In genomic region chr15:50880221-50880620, GRCh38 we compare ENCODE assay signal across 10 cellular contexts. TPM values are rescaled to one million over a fixed set of nuclear protein-coding genes. Genes with fewer than 3 reads are reported as not detected.
A peak's percentile ranks its signal among the peaks of the same experiment; 100 is the strongest.
DNase-seq lines count a peak whose midpoint lies in the region; ATAC-seq and TF ChIP-seq lines count a peak whose summit lies in the region.
"Had no signal": no experiment of that assay in that cellular context is flagged by ENCODE, and none has a peak within 500 bp of the region (broad histone marks: within the 10 kb centered on the region; RNA-seq: fewer than 3 reads in every experiment).

No MANE protein-coding gene starts in this region.

- no peaks in the 10 kb centered on the region for H3K27me3 Mint-ChIP-seq in CD4-positive, alpha-beta memory T cell
- H3K27me3 Mint-ChIP-seq in activated naive CD8-positive, alpha-beta T cell treated with anti-CD3 and anti-CD28 coated beads, Interleukin-2, amount 10 ng/mL, durations not matched to agents 7 days and 5 days, result no peaks in the 10 kb centered on the region
- no peaks in the 10 kb centered on the region for H3K27me3 Mint-ChIP-seq in naive thymus-derived CD8-positive, alpha-beta T cell
- peaks cover 2% of the 10 kb centered on the region for H3K27me3 Mint-ChIP-seq in neural progenitor cell (ENCODE audit: insufficient read depth, low read depth)

- TF ChIP-seq POLR2A in IMR-90 (IDR thresholded peaks at IDR 0.05; ENCODE audit: low read depth, low read length) (no peak), upper lobe of left lung (IDR thresholded peaks at IDR 0.05) (no peak)

- in situ Hi-C loops in IMR-90 (cut with MboI; ENCODE audit: low sequenced_read_pairs), result no loop called here

- H3K4ac ChIP-seq in IMR-90 (ENCODE audit: low read depth, low read length), result peak overlapping the region; percentile 87; the same call in 1 of the 2 replicates

- no peak overlapping the region for H2AFZ ChIP-seq in IMR-90 (replicated peaks; ENCODE audit: low read length, poor library complexity)
- no peak overlapping the region for H2AFZ ChIP-seq in neural progenitor cell (replicated peaks)

- H3K9me3 ChIP-seq in CD4-positive, alpha-beta memory T cell (ENCODE audit: control insufficient read depth in 1 of 2, low read length in 2 of 2), result no peaks in the 10 kb centered on the region
- no peaks in the 10 kb centered on the region for H3K9me3 ChIP-seq in IMR-90 (ENCODE audit: control insufficient read depth, insufficient read depth, low read length)
- H3K9me3 ChIP-seq in neural progenitor cell (ENCODE audit: low read depth), result no peaks in the 10 kb centered on the region
- H3K9me3 ChIP-seq in upper lobe of left lung, result no peaks in the 10 kb centered on the region

- H3K79me1 ChIP-seq in IMR-90 (ENCODE audit: low read depth in 1 of 2, low read length in 2 of 2), result no peaks in the 10 kb centered on the region

- H3K9me1 ChIP-seq in IMR-90 (ENCODE audit: insufficient read depth, low read length), result peaks cover 15% of the 10 kb centered on the region; the same call in 1 of the 2 replicates

- H3K18ac ChIP-seq in IMR-90 (ENCODE audit: low read depth, low read length), result peak overlapping the region; percentile 94

- H3K9ac ChIP-seq in IMR-90 (ENCODE audit: low read depth, low read length), result peak overlapping the region; percentile 14; the same call in 1 of the 2 replicates
- no peak overlapping the region for H3K9ac ChIP-seq in neural progenitor cell

- peak overlapping the region; percentile 60; the same call in 1 of the 3 replicates for H2BK15ac ChIP-seq in IMR-90 (ENCODE audit: low read depth, low read length)

- H3K27me3 ChIP-seq in CD4-positive, alpha-beta memory T cell (ENCODE audit: insufficient read depth, low read length), result no peaks in the 10 kb centered on the region
- H3K27me3 ChIP-seq in IMR-90 (ENCODE audit: control insufficient read depth, insufficient read depth, low read length) (no peaks in the 10 kb centered on the region), neural progenitor cell (no peaks in the 10 kb centered on the region), upper lobe of left lung (no peaks in the 10 kb centered on the region)

- no peak for TF ChIP-seq EP300 in upper lobe of left lung (IDR thresholded peaks at IDR 0.05)

- peak overlapping the region; percentile 99 for H2BK120ac ChIP-seq in IMR-90 (ENCODE audit: low read depth, low read length)

- CTCF ChIA-PET in CD4-positive, alpha-beta memory T cell (lab: Charles Lee; ENCODE audit: partially characterized antibody), result interaction anchor here (1.0 to 3.4 kb wide), 4 partner anchors 11 to 205 kb away, joined by 3 to 16 read pairs (median 8); partner anchors contain the start of gene AP4E1
- CTCF ChIA-PET in IMR-90 (lab: Yijun Ruan, JAX), result interaction anchor here (0.6 kb wide), 2 partner anchors 48 to 228 kb away, joined by 3 to 6 read pairs; no protein-coding TSS in a partner anchor

- no peaks in the 10 kb centered on the region for H4K20me1 ChIP-seq in IMR-90 (ENCODE audit: insufficient read depth, low read length)
- no peaks in the 10 kb centered on the region for H4K20me1 ChIP-seq in neural progenitor cell (ENCODE audit: low read depth)

- H3K27ac Mint-ChIP-seq in CD4-positive, alpha-beta memory T cell, result peak overlapping the region in 6 of 7 donors; percentile 31 to 85 (median 80)
- H3K27ac Mint-ChIP-seq in activated naive CD8-positive, alpha-beta T cell treated with anti-CD3 and anti-CD28 coated beads, Interleukin-2, amount 10 ng/mL, durations not matched to agents 7 days and 5 days, result peak overlapping the region; percentile 97
- peak overlapping the region in 8 of 10 donors; percentile 4 to 91 (median 76) for H3K27ac Mint-ChIP-seq in naive thymus-derived CD8-positive, alpha-beta T cell
- no peak overlapping the region for H3K27ac Mint-ChIP-seq in neural progenitor cell

- TF ChIP-seq CTCF in IMR-90 (conservative IDR thresholded peaks at IDR 0.05; ENCODE audit: low read depth, low read length) (no peak), neural progenitor cell (IDR thresholded peaks at IDR 0.05) (no peak), upper lobe of left lung (IDR thresholded peaks at IDR 0.05) (no peak)

- peak overlapping the region; percentile 57; the same call in 1 of the 2 replicates for H3K23ac ChIP-seq in IMR-90 (ENCODE audit: low read depth, low read length)

- no peaks in the 10 kb centered on the region for H3K36me3 Mint-ChIP-seq in CD4-positive, alpha-beta memory T cell
- H3K36me3 Mint-ChIP-seq in activated naive CD8-positive, alpha-beta T cell treated with anti-CD3 and anti-CD28 coated beads, Interleukin-2, amount 10 ng/mL, durations not matched to agents 7 days and 5 days, result no peaks in the 10 kb centered on the region
- no peaks in the 10 kb centered on the region for H3K36me3 Mint-ChIP-seq in naive thymus-derived CD8-positive, alpha-beta T cell
- H3K36me3 Mint-ChIP-seq in neural progenitor cell, result no peaks in the 10 kb centered on the region

- no peaks in the 10 kb centered on the region for H3F3A ChIP-seq in neural progenitor cell (ENCODE audit: low read depth)

- peak overlapping the region; percentile 83 for H2BK5ac ChIP-seq in IMR-90 (ENCODE audit: low read depth, low read length, poor library complexity, severe bottlenecking)

- no peak overlapping the region for H2AK9ac ChIP-seq in IMR-90 (replicated peaks; ENCODE audit: low read depth, low read length, poor library complexity)

- DNase-seq in CD4-positive, alpha-beta memory T cell, result no peak
- DNase-seq in IMR-90, result no peak
- DNase-seq in activated naive CD8-positive, alpha-beta T cell treated with anti-CD3 and anti-CD28 coated beads, Interleukin-2, amount 10 ng/mL, durations not matched to agents 7 days and 5 days, result no peak
- DNase-seq in naive thymus-derived CD8-positive, alpha-beta T cell, result no peak
- no peak for DNase-seq in neural progenitor cell (ENCODE audit: low spot score)
- DNase-seq in NCI-H526 treated with DMSO at 0.1 percent for 48 hours (lab: John Stamatoyannopoulos, UW), result no peak
- no peak for DNase-seq in upper lobe of left lung
- DNase-seq: DMS153, NCI-H2081 had no signal

- no peak overlapping the region for H3K4me3 ChIP-seq in CD4-positive, alpha-beta memory T cell (ENCODE audit: low read length in 2 of 2)
- H3K4me3 ChIP-seq in IMR-90 (ENCODE audit: insufficient read depth, low read depth, low read length), result no peak overlapping the region
- H3K4me3 ChIP-seq in neural progenitor cell, result no peak overlapping the region
- no peak overlapping the region for H3K4me3 ChIP-seq in upper lobe of left lung

- POLR2A ChIA-PET in CD4-positive, alpha-beta memory T cell (lab: Charles Lee; ENCODE audit: partially characterized antibody), result interaction anchor here (0.9 to 1.0 kb wide), 2 partner anchors 27 to 194 kb away, joined by 5 to 7 read pairs; partner anchors contain the start of gene TRPM7
- POLR2A ChIA-PET in IMR-90 (lab: Charles Lee; ENCODE audit: unreplicated experiment), result no interaction called here
- POLR2A ChIA-PET in activated naive CD8-positive, alpha-beta T cell treated with anti-CD3 and anti-CD28 coated beads, Interleukin-2, amount 10 ng/mL, durations not matched to agents 7 days and 5 days (lab: Charles Lee), result interaction anchor here (0.7 to 5.8 kb wide), 7 partner anchors 23 to 643 kb away, joined by 3 to 71 read pairs (median 4); partner anchors contain the start of genes AP4E1, GABPB1 and TRPM7
- POLR2A ChIA-PET in naive thymus-derived CD8-positive, alpha-beta T cell (lab: Charles Lee), result interaction anchor here (0.6 to 2.7 kb wide), 3 partner anchors 28 to 1259 kb away, joined by 3 to 19 read pairs (median 3); partner anchors contain the start of genes AP4E1 and TRPM7

- H3K36me3 ChIP-seq in CD4-positive, alpha-beta memory T cell (ENCODE audit: insufficient read depth, low read length), result no peaks in the 10 kb centered on the region
- H3K36me3 ChIP-seq in IMR-90 (ENCODE audit: control insufficient read depth, insufficient read depth, low read length), result no peaks in the 10 kb centered on the region
- H3K36me3 ChIP-seq in neural progenitor cell, result no peaks in the 10 kb centered on the region
- H3K36me3 ChIP-seq in upper lobe of left lung, result no peaks in the 10 kb centered on the region

- H3K14ac ChIP-seq in IMR-90 (replicated peaks; ENCODE audit: low read depth, low read length), result peak overlapping the region; percentile 94

- H3K4me1 ChIP-seq in CD4-positive, alpha-beta memory T cell (ENCODE audit: insufficient read depth, low read length), result peaks cover 28% of the 10 kb centered on the region
- peaks cover 11% of the 10 kb centered on the region for H3K4me1 ChIP-seq in IMR-90 (ENCODE audit: control insufficient read depth, insufficient read depth, low read length)
- no peaks in the 10 kb centered on the region for H3K4me1 ChIP-seq in neural progenitor cell
- H3K4me1 ChIP-seq in upper lobe of left lung, result peaks cover 0 to 25% (median 13%) of the 10 kb centered on the region in 4 donors

- H3K27ac ChIP-seq in CD4-positive, alpha-beta memory T cell (ENCODE audit: low read depth, low read length), result no peak overlapping the region
- peak overlapping the region; percentile 70; the same call in 1 of the 2 replicates for H3K27ac ChIP-seq in IMR-90 (ENCODE audit: insufficient read depth, low read length)
- no peak overlapping the region for H3K27ac ChIP-seq in neural progenitor cell
- H3K27ac ChIP-seq in upper lobe of left lung, result peak overlapping the region in 2 of 4 donors; percentile 55 to 56

- peak overlapping the region; percentile 86 for H4K91ac ChIP-seq in IMR-90 (ENCODE audit: insufficient read depth, low read depth, low read length)

- TF ChIP-seq RAD21 in IMR-90 (IDR thresholded peaks at IDR 0.05; ENCODE audit: low read length), result no peak

- peak overlapping the region; percentile 95 for H2BK20ac ChIP-seq in IMR-90 (ENCODE audit: low read depth, low read length)

- H3K9me3 Mint-ChIP-seq in CD4-positive, alpha-beta memory T cell, result peaks cover 0 to 2% (median 0%) of the 10 kb centered on the region in 8 donors
- no peaks in the 10 kb centered on the region for H3K9me3 Mint-ChIP-seq in activated naive CD8-positive, alpha-beta T cell treated with anti-CD3 and anti-CD28 coated beads, Interleukin-2, amount 10 ng/mL, durations not matched to agents 7 days and 5 days
- no peaks in the 10 kb centered on the region for H3K9me3 Mint-ChIP-seq in naive thymus-derived CD8-positive, alpha-beta T cell
- H3K9me3 Mint-ChIP-seq in neural progenitor cell, result no peaks in the 10 kb centered on the region

- no peak for ATAC-seq in IMR-90 (ENCODE audit: low read depth)
- peak; percentile 7 for ATAC-seq in activated naive CD8-positive, alpha-beta T cell treated with anti-CD3 and anti-CD28 coated beads, Interleukin-2, amount 10 ng/mL, durations not matched to agents 7 days and 5 days (ENCODE audit: low read depth)
- no peak for ATAC-seq in naive thymus-derived CD8-positive, alpha-beta T cell
- ATAC-seq in upper lobe of left lung (ENCODE audit: low FRiP score in 2 of 2), result no peak
- no peak for ATAC-seq in GM19023 (IDR thresholded peaks at IDR 0.05; ENCODE audit: unreplicated experiment)

- intact Hi-C loops in CD4-positive, alpha-beta memory T cell (cut with micrococcal nuclease), result loop anchor here (1.0 kb wide), 1 partner anchor 27 kb away; no protein-coding TSS in a partner anchor
- intact Hi-C loops in IMR-90 (cut with micrococcal nuclease), result no loop called here

- H3K56ac ChIP-seq in IMR-90 (ENCODE audit: extremely low read depth, insufficient read depth, low read length), result peak overlapping the region; percentile 87

- dilution Hi-C loops in IMR-90 (cut with HindIII; ENCODE audit: low sequenced_read_pairs, unreplicated experiment), result no loop called here

- H3K4me3 Mint-ChIP-seq in CD4-positive, alpha-beta memory T cell, result peak overlapping the region in 2 of 8 donors; percentile 41 to 49
- peak overlapping the region; percentile 50 for H3K4me3 Mint-ChIP-seq in activated naive CD8-positive, alpha-beta T cell treated with anti-CD3 and anti-CD28 coated beads, Interleukin-2, amount 10 ng/mL, durations not matched to agents 7 days and 5 days
- H3K4me3 Mint-ChIP-seq in naive thymus-derived CD8-positive, alpha-beta T cell, result peak overlapping the region in 3 of 10 donors; percentile 13 to 62 (median 22)
- no peak overlapping the region for H3K4me3 Mint-ChIP-seq in neural progenitor cell

- H3K79me2 ChIP-seq in neural progenitor cell (ENCODE audit: low read depth), result no peaks in the 10 kb centered on the region

- H3K4me2 ChIP-seq in IMR-90 (ENCODE audit: low read depth, low read length) (no peak overlapping the region), neural progenitor cell (no peak overlapping the region)

- H4K5ac ChIP-seq in IMR-90 (ENCODE audit: low read depth, low read length), result peak overlapping the region; percentile 82

- peak overlapping the region; percentile 61; the same call in 1 of the 2 replicates for H2AK5ac ChIP-seq in IMR-90 (ENCODE audit: low read depth, low read length)

- BruUV-seq in IMR-90 (replicated peaks; lab: Mats Ljungman, UMichigan), result no TSS peak

- WGBS in IMR-90 (ENCODE audit: extremely low coverage in 2 of 2, insufficient read length in 1 of 2), 2 experiments, result 87% methylated on average over 3 of the region's 3 CpGs; no CpG with 5 or more reads in 1 of the 2 experiments
- WGBS in upper lobe of left lung, 2 donors, result 76 to 81% methylated on average over 3 of the region's 3 CpGs

- H3K4me1 Mint-ChIP-seq in CD4-positive, alpha-beta memory T cell, result peaks cover 18 to 65% (median 35%) of the 10 kb centered on the region in 4 donors
- peaks cover 73% of the 10 kb centered on the region for H3K4me1 Mint-ChIP-seq in activated naive CD8-positive, alpha-beta T cell treated with anti-CD3 and anti-CD28 coated beads, Interleukin-2, amount 10 ng/mL, durations not matched to agents 7 days and 5 days
- peaks cover 8 to 49% (median 19%) of the 10 kb centered on the region in 4 donors for H3K4me1 Mint-ChIP-seq in naive thymus-derived CD8-positive, alpha-beta T cell
- H3K4me1 Mint-ChIP-seq in neural progenitor cell, result peaks cover 2% of the 10 kb centered on the region

- H4K8ac ChIP-seq in IMR-90 (ENCODE audit: low read depth in 2 of 2, low read length in 2 of 2), result peak overlapping the region; percentile 84 to 91

RNA-seq across cellular contexts. Expression of gene AP4E1, which starts 28.3 kb away (rescaled TPM):
- 10 to 100 TPM; 13.4 to 15.2 TPM for total RNA-seq in CD4-positive, alpha-beta memory T cell
- polyA plus RNA-seq in CD4-positive, alpha-beta memory T cell, result 1 to 10 TPM; 3.0 to 4.8 TPM
- total RNA-seq in IMR-90 (2012; rRNA removed) (6.8 and 12.8 TPM in 2 replicates), neural progenitor cell (ENCODE audit: low replicate concordance) (10.9 and 14.0 TPM in 2 replicates), upper lobe of left lung (10 to 100 TPM in 3 of 6 donors, 1 to 10 TPM in 3; 6.8 to 11.5 (median 9.4) TPM)
- polyA plus RNA-seq in IMR-90 (2012; rRNA removed), result 2.1 and 3.1 TPM in 2 replicates
- polyA plus RNA-seq in IMR-90 (2012; cell fraction: cytosol; rRNA removed), result 0.48 and 0.60 TPM in 2 replicates
- polyA plus RNA-seq in IMR-90 (2012; cell fraction: nucleus; rRNA removed; ENCODE audit: low replicate concordance), result 0.53 and 2.2 TPM in 2 replicates
- 10 to 100 TPM; 16.5 to 18.8 TPM for total RNA-seq in activated naive CD8-positive, alpha-beta T cell treated with anti-CD3 and anti-CD28 coated beads, Interleukin-2, amount 10 ng/mL, durations not matched to agents 7 days and 5 days
- 10 to 100 TPM; 16.1 to 18.1 TPM for total RNA-seq in naive thymus-derived CD8-positive, alpha-beta T cell
- 1 to 10 TPM; 3.6 to 4.2 (median 3.7) TPM for polyA plus RNA-seq in naive thymus-derived CD8-positive, alpha-beta T cell
